20 cellular contexts compared by ENCODE assay signal in genomic region chr2:19632327-19633040, GRCh38.
DNase-seq lines count a peak whose midpoint lies in the region; TF ChIP-seq lines count a peak whose summit lies in the region.
"Had no signal": no experiment of that assay in that cellular context is flagged by ENCODE, and none has a peak within 500 bp of the region (broad histone marks: within the 10 kb centered on the region; RNA-seq: fewer than 3 reads in every experiment).

No MANE protein-coding gene starts in this region.

- no peak overlapping the region for H3K27ac ChIP-seq in thyroid gland
- H3K27ac ChIP-seq: hepatocyte, neural progenitor cell had no signal

- TF ChIP-seq POLR2A in thyroid gland (IDR thresholded peaks at IDR 0.05) = no peak

- intact Hi-C loops in thyroid gland (cut with DNase I) = no loop called here

- no peaks in the 10 kb centered on the region for H3K36me3 ChIP-seq in thyroid gland
- H3K36me3 ChIP-seq: neural progenitor cell had no signal

- 50 to 52% methylated on average over 7 of the region's 7 CpGs for WGBS in thyroid gland, 2 donors

- H3K27me3 ChIP-seq in thyroid gland = no peaks in the 10 kb centered on the region
- H3K27me3 ChIP-seq: hepatocyte, neural progenitor cell had no signal

- H3K4me1 ChIP-seq in thyroid gland = peaks cover 0 to 4% of the 10 kb centered on the region in 2 donors
- H3K4me1 ChIP-seq: neural progenitor cell had no signal

- no peak overlapping the region for H3K4me3 ChIP-seq in thyroid gland (replicated peaks in 1 of 3)
- H3K4me3 ChIP-seq: hepatocyte, neural progenitor cell, skin epidermis had no signal

- DNase-seq in RPMI7951 (ENCODE audit: low read depth) = peak; percentile 85
- peak; percentile 84 for DNase-seq in fibroblast of gingiva (ENCODE audit: low read depth)
- peak; percentile 36 for DNase-seq in medulla oblongata (ENCODE audit: extremely low spot score)
- DNase-seq in thyroid gland = peak; percentile 62 to 71
- DNase-seq in activated effector memory CD4-positive, alpha-beta T cell treated with anti-CD3 and anti-CD28 coated beads, Interleukin-2, amount 50 U/mL, for 16 hours = no peak
- no peak for DNase-seq in DMS114 treated with DMSO at 0.1 percent for 48 hours (lab: John Stamatoyannopoulos, UW; ENCODE audit: unreplicated experiment)
- DNase-seq in NCI-H524 (lab: John Stamatoyannopoulos, UW) = no peak
- no peak for DNase-seq in DMS79 treated with DMSO at 0.1 percent for 48 hours (lab: John Stamatoyannopoulos, UW)
- DNase-seq: activated CD4-positive, CD25-positive, alpha-beta regulatory T cell treated with anti-CD3 and anti-CD28 coated beads, Interleukin-2, amount 50 U/mL, for 72 hours; cortex of kidney; H7; kidney; NCI-H1092; NCI-H2081 treated with DMSO at 0.1 percent for 48 hours; NCI-H510A; OCI-M1; T1000 had no signal

- no peaks in the 10 kb centered on the region for H3K9me3 ChIP-seq in thyroid gland

- TF ChIP-seq CTCF in thyroid gland (IDR thresholded peaks at IDR 0.05) = no peak

Comparison
In these comparisons a context has a peak if more than half of its experiments do, and no peak if none do; other contexts are left out.
1. DNase-seq: peak in RPMI7951 (single experiment), fibroblast of gingiva (single experiment), medulla oblongata (single experiment) and thyroid gland (2 of 2); none in activated effector memory CD4-positive, alpha-beta T cell treated with anti-CD3 and anti-CD28 coated beads, Interleukin-2, amount 50 U/mL, for 16 hours (single experiment), DMS114 treated with DMSO at 0.1 percent for 48 hours (single experiment), NCI-H524 (0 of 2) and DMS79 treated with DMSO at 0.1 percent for 48 hours (single experiment).